ENCODE assay signal across 16 cellular contexts in genomic region chr12:9114946-9115345, GRCh38. TPM values are rescaled to one million over a fixed set of nuclear protein-coding genes. Genes with fewer than 3 reads are reported as not detected.
DNase-seq lines count a peak whose midpoint lies in the region; ATAC-seq and TF ChIP-seq lines count a peak whose summit lies in the region.
"Had no signal": no experiment of that assay in that cellular context is flagged by ENCODE, and none has a peak within 500 bp of the region (broad histone marks: within the 10 kb centered on the region; RNA-seq: fewer than 3 reads in every experiment).

No MANE protein-coding gene starts in this region.

- no TSS peak for BruUV-seq in PC-3 (replicated peaks; lab: Mats Ljungman, UMichigan)

- H3K4me2 ChIP-seq in GM23248 (ENCODE audit: unreplicated experiment): peak overlapping the region; percentile 12
- no peak overlapping the region for H3K4me2 ChIP-seq in PC-3 (ENCODE audit: low read length)

- H3K27ac Mint-ChIP-seq in chondrocyte (ENCODE audit: unreplicated experiment): no peak overlapping the region
- peak overlapping the region; percentile 16 for H3K27ac Mint-ChIP-seq in stimulated activated naive B cell treated with anti-CD40 and anti-IgM and Interleukin-4, amounts not matched to agents 10 μg/mL and 1 μg/mL and 100 μg/mL, for 72 hours
- H3K27ac Mint-ChIP-seq: IgD-negative memory B cell had no signal

- H3F3A ChIP-seq in GM23248 (ENCODE audit: insufficient read depth) (0 out of 2 replicates have a peak, but pooled peaks cover 3% of the 10 kb centered on the region), PC-3 (ENCODE audit: low read length, unreplicated experiment) (no peaks in the 10 kb centered on the region)

- intact Hi-C loops in lower lobe of right lung (cut with DNase I): no loop called here
- intact Hi-C loops in PC-3 (cut with micrococcal nuclease): no loop called here

- no peaks in the 10 kb centered on the region; the same call in 1 of the 2 replicates for H3K4me1 ChIP-seq in GM23248 (ENCODE audit: insufficient read depth)
- peaks cover 38% of the 10 kb centered on the region for H3K4me1 ChIP-seq in lower lobe of right lung
- no peaks in the 10 kb centered on the region for H3K4me1 ChIP-seq in PC-3 (ENCODE audit: insufficient read depth, low read length)

- H3K9ac ChIP-seq in GM23248 (no peak overlapping the region), PC-3 (ENCODE audit: low read length) (no peak overlapping the region)

- no peaks in the 10 kb centered on the region for H3K9me2 ChIP-seq in GM23248 (ENCODE audit: insufficient read depth)
- no peaks in the 10 kb centered on the region for H3K9me2 ChIP-seq in PC-3 (replicated peaks; ENCODE audit: low read length)

- TF ChIP-seq CTCF in chondrocyte (IDR thresholded peaks at IDR 0.05) (no peak), lower lobe of right lung (IDR thresholded peaks at IDR 0.05) (no peak), PC-3 (conservative IDR thresholded peaks at IDR 0.05; ENCODE audit: low read depth, low read length) (no peak)

- H3K4me3 Mint-ChIP-seq in chondrocyte (ENCODE audit: unreplicated experiment): peak overlapping the region; percentile 63
- H3K4me3 Mint-ChIP-seq in stimulated activated naive B cell treated with anti-CD40 and anti-IgM and Interleukin-4, amounts not matched to agents 10 μg/mL and 1 μg/mL and 100 μg/mL, for 72 hours: no peak overlapping the region
- H3K4me3 Mint-ChIP-seq: IgD-negative memory B cell, naive B cell had no signal

- H2AFZ ChIP-seq in GM23248: no peak overlapping the region
- H2AFZ ChIP-seq in PC-3 (ENCODE audit: low read length): no peak overlapping the region

- H3K9me3 ChIP-seq in GM23248 (ENCODE audit: low read depth) (no peaks in the 10 kb centered on the region), lower lobe of right lung (no peaks in the 10 kb centered on the region), PC-3 (ENCODE audit: low read length) (no peaks in the 10 kb centered on the region)

- no peaks in the 10 kb centered on the region for H3K36me3 Mint-ChIP-seq in chondrocyte (ENCODE audit: low read depth)
- no peaks in the 10 kb centered on the region for H3K36me3 Mint-ChIP-seq in stimulated activated naive B cell treated with anti-CD40 and anti-IgM and Interleukin-4, amounts not matched to agents 10 μg/mL and 1 μg/mL and 100 μg/mL, for 72 hours
- H3K36me3 Mint-ChIP-seq: naive B cell had no signal

- H3K36me3 ChIP-seq in GM23248 (ENCODE audit: low read depth) (no peaks in the 10 kb centered on the region), lower lobe of right lung (peaks cover 23% of the 10 kb centered on the region), PC-3 (ENCODE audit: low read depth, low read length) (no peaks in the 10 kb centered on the region)

- H4K20me1 ChIP-seq in GM23248 (ENCODE audit: insufficient read depth) (no peaks in the 10 kb centered on the region), PC-3 (ENCODE audit: low read length) (no peaks in the 10 kb centered on the region)

- ATAC-seq in lower lobe of right lung (no peak), PC-3 (no peak), HG02588 (IDR thresholded peaks at IDR 0.05; ENCODE audit: unreplicated experiment) (no peak)
- no peak for ATAC-seq in stimulated activated naive B cell treated with anti-CD40 and anti-IgM and Interleukin-4, amounts not matched to agents 10 μg/mL and 1 μg/mL and 100 μg/mL, for 72 hours (replicated peaks)

- no peaks in the 10 kb centered on the region for H3K27me3 Mint-ChIP-seq in chondrocyte (ENCODE audit: low read depth)
- H3K27me3 Mint-ChIP-seq in stimulated activated naive B cell treated with anti-CD40 and anti-IgM and Interleukin-4, amounts not matched to agents 10 μg/mL and 1 μg/mL and 100 μg/mL, for 72 hours: peaks cover 0 to 8% of the 10 kb centered on the region in 2 donors

- H3K79me2 ChIP-seq in GM23248 (ENCODE audit: insufficient read depth) (no peaks in the 10 kb centered on the region), PC-3 (ENCODE audit: low read length) (no peaks in the 10 kb centered on the region)

- DNase-seq in GM23248 (peak; percentile 4), chondrocyte (ENCODE audit: low spot score) (no peak), lower lobe of right lung (no peak), NCI-H82 treated with DMSO at 0.1 percent for 48 hours (lab: John Stamatoyannopoulos, UW; ENCODE audit: unreplicated experiment) (no peak), PC-3 (no peak), T1000 (lab: John Stamatoyannopoulos, UW) (no peak)
- DNase-seq in stimulated activated naive B cell treated with anti-CD40 and anti-IgM and Interleukin-4, amounts not matched to agents 10 μg/mL and 1 μg/mL and 100 μg/mL, for 72 hours: no peak
- DNase-seq: activated CD8-positive, alpha-beta memory T cell treated with anti-CD3 and anti-CD28 coated beads for 24 hours; central memory CD4-positive, alpha-beta T cell; DMS79; naive B cell; NCI-H526 treated with DMSO at 0.1 percent for 48 hours; SHP77 treated with DMSO at 0.1 percent for 48 hours; stimulated activated CD4-positive, alpha-beta T cell treated with anti-CD3 and anti-CD28 coated beads, Interleukin-12 subunit alpha, Interleukin-12 subunit beta, amount 100 ng/mL, for 4 hours had no signal

- H3K4me1 Mint-ChIP-seq in chondrocyte (ENCODE audit: low read depth): peaks cover 17% of the 10 kb centered on the region
- H3K4me1 Mint-ChIP-seq in stimulated activated naive B cell treated with anti-CD40 and anti-IgM and Interleukin-4, amounts not matched to agents 10 μg/mL and 1 μg/mL and 100 μg/mL, for 72 hours: peaks cover 32 to 46% of the 10 kb centered on the region in 2 donors

- H3K27ac ChIP-seq in GM23248: no peak overlapping the region
- H3K27ac ChIP-seq in lower lobe of right lung: peak overlapping the region; percentile 71
- H3K27ac ChIP-seq in PC-3 (ENCODE audit: low read length): no peak overlapping the region

- no peaks in the 10 kb centered on the region for H3K9me3 Mint-ChIP-seq in chondrocyte (ENCODE audit: low read depth)
- no peaks in the 10 kb centered on the region for H3K9me3 Mint-ChIP-seq in stimulated activated naive B cell treated with anti-CD40 and anti-IgM and Interleukin-4, amounts not matched to agents 10 μg/mL and 1 μg/mL and 100 μg/mL, for 72 hours
- H3K9me3 Mint-ChIP-seq: naive B cell had no signal

- peak overlapping the region; percentile 34; the same call in 1 of the 2 replicates for H3K4me3 ChIP-seq in GM23248
- H3K4me3 ChIP-seq in lower lobe of right lung: peak overlapping the region; percentile 49
- no peak overlapping the region for H3K4me3 ChIP-seq in PC-3 (ENCODE audit: low read length)

- CTCF ChIA-PET in PC-3 (lab: Charles Lee): no interaction called here

- POLR2A ChIA-PET in PC-3 (lab: Charles Lee; ENCODE audit: unreplicated experiment): no interaction called here

- in situ Hi-C loops in GM23248 (cut with MboI): no loop called here

- H3K27me3 ChIP-seq in GM23248 (replicated peaks; ENCODE audit: insufficient read depth) (no peaks in the 10 kb centered on the region), lower lobe of right lung (ENCODE audit: low read depth) (no peaks in the 10 kb centered on the region), PC-3 (ENCODE audit: low read length) (peaks cover 49% of the 10 kb centered on the region)

RNA-seq across cellular contexts. Expression of gene A2M, which starts 0.8 kb away (rescaled TPM):
- total RNA-seq in GM23248 (2014; rRNA removed; shearing (Covaris generic)): 34.9 and 60.6 TPM in 2 replicates
- polyA plus RNA-seq in GM23248 (2016; fragmentation: Nextera tagmentation; extraction: Ambion mirVana): 40.1 and 43.2 TPM in 2 replicates
- 8.5 to 40.8 TPM (median 33.9 TPM) in 3 replicates for total RNA-seq in chondrocyte
- 1,832 TPM for total RNA-seq in lower lobe of right lung
- not detected in 2 replicates for total RNA-seq in PC-3 (2014; rRNA removed)
- polyA plus RNA-seq: IgD-negative memory B cell had no signal

Comparison
In these comparisons a context has a peak if more than half of its experiments do, and no peak if none do; other contexts are left out.
1. RNA of gene A2M, which starts 0.8 kb away (total RNA-seq): 1,832 TPM in lower lobe of right lung (single experiment); 8.5 to 40.8 TPM in chondrocyte, 34.9 to 60.6 TPM in GM23248 and not detected in PC-3; every median in the first group is over 10 times any median in the second.